ENCODE assay signal across 10 cellular contexts in the genomic region with DNA sequence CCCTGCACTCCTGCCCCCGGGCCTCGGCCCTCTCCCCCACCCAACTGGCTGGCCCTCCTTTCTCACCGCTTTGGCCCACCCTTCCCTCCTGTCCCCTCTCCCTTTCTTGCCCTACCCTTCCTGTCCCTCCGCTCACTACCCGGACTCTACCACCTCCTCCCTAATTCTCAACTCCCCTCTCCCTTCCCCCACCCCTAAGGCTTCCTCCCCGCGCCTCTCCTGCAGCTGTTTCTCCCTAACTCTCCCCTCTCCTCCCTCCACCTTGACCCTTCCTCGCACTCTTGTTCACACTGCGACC. TPM values are rescaled to one million over a fixed set of nuclear protein-coding genes. Genes with fewer than 3 reads are reported as not detected.
DNase-seq lines count a peak whose midpoint lies in the region; ATAC-seq and TF ChIP-seq lines count a peak whose summit lies in the region.
"Had no signal": no experiment of that assay in that cellular context is flagged by ENCODE, and none has a peak within 500 bp of the region (broad histone marks: within the 10 kb centered on the region; RNA-seq: fewer than 3 reads in every experiment).

No MANE protein-coding gene starts in this region.

- H3K36me3 Mint-ChIP-seq in activated T-helper 2 cell treated with anti-CD3 and anti-CD28 coated beads, Interferon-gamma antibody, Interleukin-2, Interleukin-4, amounts not matched to agents 10 μg/mL and 5 μg/mL and 100 μg/mL, durations not matched to agents 14 hours and 24 hours and 36 hours (ENCODE audit: low read depth), result no peaks in the 10 kb centered on the region

- peak overlapping the region; percentile 61 for H3K4me3 Mint-ChIP-seq in activated T-helper 2 cell treated with anti-CD3 and anti-CD28 coated beads, Interferon-gamma antibody, Interleukin-2, Interleukin-4, amounts not matched to agents 10 μg/mL and 5 μg/mL and 100 μg/mL, durations not matched to agents 14 hours and 24 hours and 36 hours (ENCODE audit: low read depth)

- peaks cover 27% of the 10 kb centered on the region for H3K27me3 Mint-ChIP-seq in activated T-helper 2 cell treated with anti-CD3 and anti-CD28 coated beads, Interferon-gamma antibody, Interleukin-2, Interleukin-4, amounts not matched to agents 10 μg/mL and 5 μg/mL and 100 μg/mL, durations not matched to agents 14 hours and 24 hours and 36 hours (ENCODE audit: low read depth)

- intact Hi-C loops in activated T-helper 2 cell treated with anti-CD3 and anti-CD28 coated beads, Interferon-gamma antibody, Interleukin-2, Interleukin-4, amounts not matched to agents 10 μg/mL and 5 μg/mL and 100 μg/mL, durations not matched to agents 14 hours and 24 hours and 36 hours (cut with micrococcal nuclease), result no loop called here

- H3K9me3 Mint-ChIP-seq in activated T-helper 2 cell treated with anti-CD3 and anti-CD28 coated beads, Interferon-gamma antibody, Interleukin-2, Interleukin-4, amounts not matched to agents 10 μg/mL and 5 μg/mL and 100 μg/mL, durations not matched to agents 14 hours and 24 hours and 36 hours, result no peaks in the 10 kb centered on the region

- ATAC-seq in GM18502 (IDR thresholded peaks at IDR 0.05; ENCODE audit: poor library complexity, unreplicated experiment) (no peak), HG03571 (IDR thresholded peaks at IDR 0.05; ENCODE audit: unreplicated experiment) (no peak), HG02610 (IDR thresholded peaks at IDR 0.05; ENCODE audit: unreplicated experiment) (no peak)

- no peak for TF ChIP-seq CTCF in GM20000 (IDR thresholded peaks at IDR 0.05; ENCODE audit: extremely low read depth, missing control alignments)

- peaks cover 7% of the 10 kb centered on the region for H3K4me1 Mint-ChIP-seq in activated T-helper 2 cell treated with anti-CD3 and anti-CD28 coated beads, Interferon-gamma antibody, Interleukin-2, Interleukin-4, amounts not matched to agents 10 μg/mL and 5 μg/mL and 100 μg/mL, durations not matched to agents 14 hours and 24 hours and 36 hours (ENCODE audit: low read depth)

- H3K4me3 ChIP-seq in iPS-11a (ENCODE audit: low read depth, low read length) (peak overlapping the region; percentile 31), skeletal muscle cell (ENCODE audit: low read depth, low read length) (peak overlapping the region; percentile 2)

- H3K27ac Mint-ChIP-seq in activated T-helper 2 cell treated with anti-CD3 and anti-CD28 coated beads, Interferon-gamma antibody, Interleukin-2, Interleukin-4, amounts not matched to agents 10 μg/mL and 5 μg/mL and 100 μg/mL, durations not matched to agents 14 hours and 24 hours and 36 hours, result no peak overlapping the region

- DNase-seq in GM20000 (ENCODE audit: low spot score) (peak; percentile 49), skeletal muscle cell (ENCODE audit: low read depth) (no peak), midbrain (lab: John Stamatoyannopoulos, UW) (no peak)
- DNase-seq in activated T-helper 2 cell treated with anti-CD3 and anti-CD28 coated beads, Interferon-gamma antibody, Interleukin-2, Interleukin-4, amounts not matched to agents 10 μg/mL and 5 μg/mL and 100 μg/mL, durations not matched to agents 14 hours and 24 hours and 36 hours (ENCODE audit: low spot score), result no peak
- DNase-seq: amniotic stem cell, NCI-H1930 had no signal

RNA-seq across cellular contexts. Expression of gene SLC15A3, which starts 0.4 kb away (rescaled TPM):
- 2.1 and 2.2 TPM in 2 replicates for total RNA-seq in activated T-helper 2 cell treated with anti-CD3 and anti-CD28 coated beads, Interferon-gamma antibody, Interleukin-2, Interleukin-4, amounts not matched to agents 10 μg/mL and 5 μg/mL and 100 μg/mL, durations not matched to agents 14 hours and 24 hours and 36 hours

RNA-seq across cellular contexts. Expression of gene CD6, which starts 19.9 kb away (rescaled TPM):
- 308 and 327 TPM in 2 replicates for total RNA-seq in activated T-helper 2 cell treated with anti-CD3 and anti-CD28 coated beads, Interferon-gamma antibody, Interleukin-2, Interleukin-4, amounts not matched to agents 10 μg/mL and 5 μg/mL and 100 μg/mL, durations not matched to agents 14 hours and 24 hours and 36 hours

RNA-seq across cellular contexts. Expression of gene TMEM132A, which starts 27.3 kb away (rescaled TPM):
- 1.1 and 1.2 TPM in 2 replicates for total RNA-seq in activated T-helper 2 cell treated with anti-CD3 and anti-CD28 coated beads, Interferon-gamma antibody, Interleukin-2, Interleukin-4, amounts not matched to agents 10 μg/mL and 5 μg/mL and 100 μg/mL, durations not matched to agents 14 hours and 24 hours and 36 hours

RNA-seq across cellular contexts. Expression of gene TMEM109, which starts 37.6 kb away (rescaled TPM):
- total RNA-seq in activated T-helper 2 cell treated with anti-CD3 and anti-CD28 coated beads, Interferon-gamma antibody, Interleukin-2, Interleukin-4, amounts not matched to agents 10 μg/mL and 5 μg/mL and 100 μg/mL, durations not matched to agents 14 hours and 24 hours and 36 hours, result 112 and 120 TPM in 2 replicates

RNA-seq across cellular contexts. Expression of gene PRPF19, which starts 45.2 kb away (rescaled TPM):
- total RNA-seq in activated T-helper 2 cell treated with anti-CD3 and anti-CD28 coated beads, Interferon-gamma antibody, Interleukin-2, Interleukin-4, amounts not matched to agents 10 μg/mL and 5 μg/mL and 100 μg/mL, durations not matched to agents 14 hours and 24 hours and 36 hours, result 170 and 182 TPM in 2 replicates
